Comparison of ENCODE assay signal across 1 cellular context in the genomic region with DNA sequence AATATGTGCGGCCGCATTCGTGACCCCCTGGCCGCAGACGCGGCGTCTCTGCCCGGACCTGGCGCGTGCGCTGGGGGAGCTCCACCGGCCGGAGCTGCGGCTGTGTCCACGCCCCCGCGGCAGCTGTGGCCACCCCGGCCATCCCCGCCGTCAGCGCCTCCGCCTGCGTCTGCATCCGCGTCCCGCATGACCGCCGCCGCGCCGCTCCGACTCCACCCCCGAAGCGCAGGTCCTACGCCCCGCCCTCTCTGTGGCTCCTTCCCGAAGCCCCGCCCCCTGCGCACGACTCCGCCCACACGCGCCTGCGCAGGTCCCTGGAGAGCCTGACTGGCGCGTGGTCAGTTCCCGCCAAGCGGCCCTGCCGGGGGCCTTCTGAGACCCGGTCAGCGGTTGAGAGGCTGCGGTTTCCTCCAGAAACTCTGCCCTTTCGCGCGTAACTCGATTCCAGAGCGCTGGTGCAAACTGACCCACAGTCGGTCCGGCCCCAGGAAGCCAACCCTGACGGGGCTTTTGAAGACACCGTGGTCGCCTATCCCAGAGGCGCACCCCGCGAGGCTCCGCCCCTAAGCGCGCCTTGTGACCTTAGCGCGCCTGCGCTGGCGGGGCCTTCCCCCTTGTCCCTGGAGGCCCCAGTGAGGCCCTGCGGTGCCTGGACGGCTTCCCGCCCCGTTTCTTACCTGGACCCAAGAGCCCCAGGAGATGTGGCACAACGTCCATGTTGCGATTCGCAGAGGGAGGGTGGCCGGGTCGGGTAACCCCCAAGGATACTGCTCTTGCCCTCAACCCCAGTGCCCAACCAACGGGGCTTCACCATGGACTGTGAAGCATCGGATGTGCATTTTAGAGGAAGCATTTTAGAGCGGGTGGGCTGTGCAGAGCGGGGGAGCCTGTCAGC.
TF ChIP-seq lines count a peak whose summit lies in the region.

A gene with protein sequence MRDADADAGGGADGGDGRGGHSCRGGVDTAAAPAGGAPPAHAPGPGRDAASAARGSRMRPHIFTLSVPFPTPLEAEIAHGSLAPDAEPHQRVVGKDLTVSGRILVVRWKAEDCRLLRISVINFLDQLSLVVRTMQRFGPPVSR (minus strand): TSS at position 554 of the 895 bp plus-strand sequence. CDS start 366 bp downstream, at position 188.

TF ChIP-seq in HepG2, 621 proteins besides CTCF, POLR2A, EP300 and RAD21 (continues in another document):
- no peak for TF ChIP-seq ZNF766 (CRISPR knock-in tag; IDR thresholded peaks at IDR 0.05; ENCODE audit: borderline replicate concordance)
- TF ChIP-seq, protein P1, sequence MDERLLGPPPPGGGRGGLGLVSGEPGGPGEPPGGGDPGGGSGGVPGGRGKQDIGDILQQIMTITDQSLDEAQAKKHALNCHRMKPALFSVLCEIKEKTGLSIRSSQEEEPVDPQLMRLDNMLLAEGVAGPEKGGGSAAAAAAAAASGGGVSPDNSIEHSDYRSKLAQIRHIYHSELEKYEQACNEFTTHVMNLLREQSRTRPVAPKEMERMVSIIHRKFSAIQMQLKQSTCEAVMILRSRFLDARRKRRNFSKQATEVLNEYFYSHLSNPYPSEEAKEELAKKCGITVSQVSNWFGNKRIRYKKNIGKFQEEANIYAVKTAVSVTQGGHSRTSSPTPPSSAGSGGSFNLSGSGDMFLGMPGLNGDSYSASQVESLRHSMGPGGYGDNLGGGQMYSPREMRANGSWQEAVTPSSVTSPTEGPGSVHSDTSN (CRISPR knock-in tag; IDR thresholded peaks at IDR 0.05): no peak
- TF ChIP-seq ZNF234 (CRISPR knock-in tag; conservative IDR thresholded peaks at IDR 0.05): no peak
- TF ChIP-seq, protein P2, sequence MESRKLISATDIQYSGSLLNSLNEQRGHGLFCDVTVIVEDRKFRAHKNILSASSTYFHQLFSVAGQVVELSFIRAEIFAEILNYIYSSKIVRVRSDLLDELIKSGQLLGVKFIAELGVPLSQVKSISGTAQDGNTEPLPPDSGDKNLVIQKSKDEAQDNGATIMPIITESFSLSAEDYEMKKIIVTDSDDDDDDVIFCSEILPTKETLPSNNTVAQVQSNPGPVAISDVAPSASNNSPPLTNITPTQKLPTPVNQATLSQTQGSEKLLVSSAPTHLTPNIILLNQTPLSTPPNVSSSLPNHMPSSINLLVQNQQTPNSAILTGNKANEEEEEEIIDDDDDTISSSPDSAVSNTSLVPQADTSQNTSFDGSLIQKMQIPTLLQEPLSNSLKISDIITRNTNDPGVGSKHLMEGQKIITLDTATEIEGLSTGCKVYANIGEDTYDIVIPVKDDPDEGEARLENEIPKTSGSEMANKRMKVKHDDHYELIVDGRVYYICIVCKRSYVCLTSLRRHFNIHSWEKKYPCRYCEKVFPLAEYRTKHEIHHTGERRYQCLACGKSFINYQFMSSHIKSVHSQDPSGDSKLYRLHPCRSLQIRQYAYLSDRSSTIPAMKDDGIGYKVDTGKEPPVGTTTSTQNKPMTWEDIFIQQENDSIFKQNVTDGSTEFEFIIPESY (CRISPR knock-in tag; IDR thresholded peaks at IDR 0.05): peak; percentile 59
- TF ChIP-seq ZNF782 (CRISPR knock-in tag; IDR thresholded peaks at IDR 0.05; ENCODE audit: borderline replicate concordance): 0 out of 2 replicates have a peak, but pooled peaks have one; percentile 32
- TF ChIP-seq ZNF3 (CRISPR knock-in tag; IDR thresholded peaks at IDR 0.05): no peak
- TF ChIP-seq GPN1 (CRISPR knock-in tag; IDR thresholded peaks at IDR 0.05; ENCODE audit: borderline replicate concordance): no peak
- no peak for TF ChIP-seq DMAP1 (CRISPR knock-in tag; IDR thresholded peaks at IDR 0.05)
- TF ChIP-seq ZNF607 (CRISPR knock-in tag; IDR thresholded peaks at IDR 0.05; ENCODE audit: borderline replicate concordance): 0 out of 2 replicates have a peak, but pooled peaks have one; percentile 38
- TF ChIP-seq ATF1 (CRISPR knock-in tag; IDR thresholded peaks at IDR 0.05): no peak
- TF ChIP-seq RBM22 (optimal IDR thresholded peaks at IDR 0.05; ENCODE audit: low read length): no peak
- no peak for TF ChIP-seq ZNF33A (CRISPR knock-in tag; IDR thresholded peaks at IDR 0.05; ENCODE audit: borderline replicate concordance)
- no peak for TF ChIP-seq ZBTB1 (CRISPR knock-in tag; IDR thresholded peaks at IDR 0.05; ENCODE audit: borderline replicate concordance)
- TF ChIP-seq, protein P3, sequence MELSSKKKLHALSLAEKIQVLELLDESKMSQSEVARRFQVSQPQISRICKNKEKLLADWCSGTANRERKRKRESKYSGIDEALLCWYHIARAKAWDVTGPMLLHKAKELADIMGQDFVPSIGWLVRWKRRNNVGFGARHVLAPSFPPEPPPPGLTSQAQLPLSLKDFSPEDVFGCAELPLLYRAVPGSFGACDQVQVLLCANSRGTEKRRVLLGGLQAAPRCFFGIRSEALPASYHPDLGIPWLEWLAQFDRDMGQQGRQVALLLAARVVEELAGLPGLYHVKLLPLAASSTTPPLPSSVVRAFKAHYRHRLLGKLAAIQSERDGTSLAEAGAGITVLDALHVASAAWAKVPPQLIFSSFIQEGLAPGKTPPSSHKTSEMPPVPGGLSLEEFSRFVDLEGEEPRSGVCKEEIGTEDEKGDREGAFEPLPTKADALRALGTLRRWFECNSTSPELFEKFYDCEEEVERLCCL (CRISPR knock-in tag; IDR thresholded peaks at IDR 0.05; ENCODE audit: borderline replicate concordance): no peak
- TF ChIP-seq, protein P4, sequence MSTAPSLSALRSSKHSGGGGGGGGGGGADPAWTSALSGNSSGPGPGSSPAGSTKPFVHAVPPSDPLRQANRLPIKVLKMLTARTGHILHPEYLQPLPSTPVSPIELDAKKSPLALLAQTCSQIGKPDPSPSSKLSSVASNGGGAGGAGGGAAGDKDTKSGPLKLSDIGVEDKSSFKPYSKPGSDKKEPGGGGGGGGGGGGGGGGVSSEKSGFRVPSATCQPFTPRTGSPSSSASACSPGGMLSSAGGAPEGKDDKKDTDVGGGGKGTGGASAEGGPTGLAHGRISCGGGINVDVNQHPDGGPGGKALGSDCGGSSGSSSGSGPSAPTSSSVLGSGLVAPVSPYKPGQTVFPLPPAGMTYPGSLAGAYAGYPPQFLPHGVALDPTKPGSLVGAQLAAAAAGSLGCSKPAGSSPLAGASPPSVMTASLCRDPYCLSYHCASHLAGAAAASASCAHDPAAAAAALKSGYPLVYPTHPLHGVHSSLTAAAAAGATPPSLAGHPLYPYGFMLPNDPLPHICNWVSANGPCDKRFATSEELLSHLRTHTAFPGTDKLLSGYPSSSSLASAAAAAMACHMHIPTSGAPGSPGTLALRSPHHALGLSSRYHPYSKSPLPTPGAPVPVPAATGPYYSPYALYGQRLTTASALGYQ (CRISPR knock-in tag; IDR thresholded peaks at IDR 0.05): no peak
- TF ChIP-seq, protein P5, sequence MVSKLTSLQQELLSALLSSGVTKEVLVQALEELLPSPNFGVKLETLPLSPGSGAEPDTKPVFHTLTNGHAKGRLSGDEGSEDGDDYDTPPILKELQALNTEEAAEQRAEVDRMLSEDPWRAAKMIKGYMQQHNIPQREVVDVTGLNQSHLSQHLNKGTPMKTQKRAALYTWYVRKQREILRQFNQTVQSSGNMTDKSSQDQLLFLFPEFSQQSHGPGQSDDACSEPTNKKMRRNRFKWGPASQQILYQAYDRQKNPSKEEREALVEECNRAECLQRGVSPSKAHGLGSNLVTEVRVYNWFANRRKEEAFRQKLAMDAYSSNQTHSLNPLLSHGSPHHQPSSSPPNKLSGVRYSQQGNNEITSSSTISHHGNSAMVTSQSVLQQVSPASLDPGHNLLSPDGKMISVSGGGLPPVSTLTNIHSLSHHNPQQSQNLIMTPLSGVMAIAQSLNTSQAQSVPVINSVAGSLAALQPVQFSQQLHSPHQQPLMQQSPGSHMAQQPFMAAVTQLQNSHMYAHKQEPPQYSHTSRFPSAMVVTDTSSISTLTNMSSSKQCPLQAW (CRISPR knock-in tag; IDR thresholded peaks at IDR 0.05): no peak
- TF ChIP-seq RBAK (CRISPR knock-in tag; IDR thresholded peaks at IDR 0.05): no peak
- no peak for TF ChIP-seq ZNF713 (CRISPR knock-in tag; IDR thresholded peaks at IDR 0.05)
- peak; percentile 26; the same call in 1 of the 2 replicates for TF ChIP-seq ZSCAN21 (CRISPR knock-in tag; IDR thresholded peaks at IDR 0.05; ENCODE audit: borderline replicate concordance)
- no peak for TF ChIP-seq FOXJ3 (CRISPR knock-in tag; IDR thresholded peaks at IDR 0.05; ENCODE audit: borderline replicate concordance)
- TF ChIP-seq, protein P6, sequence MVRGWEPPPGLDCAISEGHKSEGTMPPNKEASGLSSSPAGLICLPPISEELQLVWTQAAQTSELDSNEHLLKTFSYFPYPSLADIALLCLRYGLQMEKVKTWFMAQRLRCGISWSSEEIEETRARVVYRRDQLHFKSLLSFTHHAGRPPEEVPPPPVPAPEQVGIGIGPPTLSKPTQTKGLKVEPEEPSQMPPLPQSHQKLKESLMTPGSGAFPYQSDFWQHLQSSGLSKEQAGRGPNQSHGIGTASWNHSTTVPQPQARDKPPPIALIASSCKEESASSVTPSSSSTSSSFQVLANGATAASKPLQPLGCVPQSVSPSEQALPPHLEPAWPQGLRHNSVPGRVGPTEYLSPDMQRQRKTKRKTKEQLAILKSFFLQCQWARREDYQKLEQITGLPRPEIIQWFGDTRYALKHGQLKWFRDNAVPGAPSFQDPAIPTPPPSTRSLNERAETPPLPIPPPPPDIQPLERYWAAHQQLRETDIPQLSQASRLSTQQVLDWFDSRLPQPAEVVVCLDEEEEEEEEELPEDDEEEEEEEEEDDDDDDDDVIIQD (CRISPR knock-in tag; IDR thresholded peaks at IDR 0.05; ENCODE audit: low read depth): no peak
- no peak for TF ChIP-seq HOXA7 (CRISPR knock-in tag; IDR thresholded peaks at IDR 0.05)
- TF ChIP-seq THAP11 (CRISPR knock-in tag; IDR thresholded peaks at IDR 0.05): no peak
- TF ChIP-seq NCOA2 (CRISPR knock-in tag; IDR thresholded peaks at IDR 0.05): peak; percentile 22; the same call in 1 of the 2 replicates
- no peak for TF ChIP-seq ZNF562 (CRISPR knock-in tag; IDR thresholded peaks at IDR 0.05; ENCODE audit: borderline replicate concordance)
- no peak for TF ChIP-seq ZSCAN25 (CRISPR knock-in tag; IDR thresholded peaks at IDR 0.05)
- no peak for TF ChIP-seq KAT2B (IDR thresholded peaks at IDR 0.05; ENCODE audit: borderline replicate concordance, low read depth, low read length)
- no peak for TF ChIP-seq CC2D1A (CRISPR knock-in tag; IDR thresholded peaks at IDR 0.05)
- no peak for TF ChIP-seq ZBTB21 (CRISPR knock-in tag; IDR thresholded peaks at IDR 0.05)
- TF ChIP-seq, protein P7, sequence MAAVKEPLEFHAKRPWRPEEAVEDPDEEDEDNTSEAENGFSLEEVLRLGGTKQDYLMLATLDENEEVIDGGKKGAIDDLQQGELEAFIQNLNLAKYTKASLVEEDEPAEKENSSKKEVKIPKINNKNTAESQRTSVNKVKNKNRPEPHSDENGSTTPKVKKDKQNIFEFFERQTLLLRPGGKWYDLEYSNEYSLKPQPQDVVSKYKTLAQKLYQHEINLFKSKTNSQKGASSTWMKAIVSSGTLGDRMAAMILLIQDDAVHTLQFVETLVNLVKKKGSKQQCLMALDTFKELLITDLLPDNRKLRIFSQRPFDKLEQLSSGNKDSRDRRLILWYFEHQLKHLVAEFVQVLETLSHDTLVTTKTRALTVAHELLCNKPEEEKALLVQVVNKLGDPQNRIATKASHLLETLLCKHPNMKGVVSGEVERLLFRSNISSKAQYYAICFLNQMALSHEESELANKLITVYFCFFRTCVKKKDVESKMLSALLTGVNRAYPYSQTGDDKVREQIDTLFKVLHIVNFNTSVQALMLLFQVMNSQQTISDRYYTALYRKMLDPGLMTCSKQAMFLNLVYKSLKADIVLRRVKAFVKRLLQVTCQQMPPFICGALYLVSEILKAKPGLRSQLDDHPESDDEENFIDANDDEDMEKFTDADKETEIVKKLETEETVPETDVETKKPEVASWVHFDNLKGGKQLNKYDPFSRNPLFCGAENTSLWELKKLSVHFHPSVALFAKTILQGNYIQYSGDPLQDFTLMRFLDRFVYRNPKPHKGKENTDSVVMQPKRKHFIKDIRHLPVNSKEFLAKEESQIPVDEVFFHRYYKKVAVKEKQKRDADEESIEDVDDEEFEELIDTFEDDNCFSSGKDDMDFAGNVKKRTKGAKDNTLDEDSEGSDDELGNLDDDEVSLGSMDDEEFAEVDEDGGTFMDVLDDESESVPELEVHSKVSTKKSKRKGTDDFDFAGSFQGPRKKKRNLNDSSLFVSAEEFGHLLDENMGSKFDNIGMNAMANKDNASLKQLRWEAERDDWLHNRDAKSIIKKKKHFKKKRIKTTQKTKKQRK (IDR thresholded peaks at IDR 0.05; ENCODE audit: low read length): no peak
- TF ChIP-seq, protein P8, sequence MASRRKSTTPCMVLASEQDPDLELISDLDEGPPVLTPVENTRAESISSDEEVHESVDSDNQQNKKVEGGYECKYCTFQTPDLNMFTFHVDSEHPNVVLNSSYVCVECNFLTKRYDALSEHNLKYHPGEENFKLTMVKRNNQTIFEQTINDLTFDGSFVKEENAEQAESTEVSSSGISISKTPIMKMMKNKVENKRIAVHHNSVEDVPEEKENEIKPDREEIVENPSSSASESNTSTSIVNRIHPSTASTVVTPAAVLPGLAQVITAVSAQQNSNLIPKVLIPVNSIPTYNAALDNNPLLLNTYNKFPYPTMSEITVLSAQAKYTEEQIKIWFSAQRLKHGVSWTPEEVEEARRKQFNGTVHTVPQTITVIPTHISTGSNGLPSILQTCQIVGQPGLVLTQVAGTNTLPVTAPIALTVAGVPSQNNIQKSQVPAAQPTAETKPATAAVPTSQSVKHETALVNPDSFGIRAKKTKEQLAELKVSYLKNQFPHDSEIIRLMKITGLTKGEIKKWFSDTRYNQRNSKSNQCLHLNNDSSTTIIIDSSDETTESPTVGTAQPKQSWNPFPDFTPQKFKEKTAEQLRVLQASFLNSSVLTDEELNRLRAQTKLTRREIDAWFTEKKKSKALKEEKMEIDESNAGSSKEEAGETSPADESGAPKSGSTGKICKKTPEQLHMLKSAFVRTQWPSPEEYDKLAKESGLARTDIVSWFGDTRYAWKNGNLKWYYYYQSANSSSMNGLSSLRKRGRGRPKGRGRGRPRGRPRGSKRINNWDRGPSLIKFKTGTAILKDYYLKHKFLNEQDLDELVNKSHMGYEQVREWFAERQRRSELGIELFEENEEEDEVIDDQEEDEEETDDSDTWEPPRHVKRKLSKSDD (CRISPR knock-in tag; IDR thresholded peaks at IDR 0.05; ENCODE audit: low read depth): no peak
- no peak for TF ChIP-seq RFX5 (IDR thresholded peaks at IDR 0.05; ENCODE audit: low read depth, low read length)
- no peak for TF ChIP-seq ZNF577 (CRISPR knock-in tag; IDR thresholded peaks at IDR 0.05; ENCODE audit: borderline replicate concordance, low read depth)
- TF ChIP-seq ZNF253 (CRISPR knock-in tag; IDR thresholded peaks at IDR 0.05; ENCODE audit: borderline replicate concordance): no peak
- TF ChIP-seq JUN (CRISPR knock-in tag; IDR thresholded peaks at IDR 0.05): 0 out of 2 replicates have a peak, but pooled peaks have one; percentile 34
- TF ChIP-seq ZNF605 (CRISPR knock-in tag; IDR thresholded peaks at IDR 0.05): peak; percentile 89
- no peak for TF ChIP-seq ZNF883 (CRISPR knock-in tag; IDR thresholded peaks at IDR 0.05; ENCODE audit: not compliant biosample characterization)
- no peak for TF ChIP-seq PRMT3 (CRISPR knock-in tag; IDR thresholded peaks at IDR 0.05; ENCODE audit: borderline replicate concordance, low read depth)
- TF ChIP-seq ZNF143 (CRISPR knock-in tag; IDR thresholded peaks at IDR 0.05): no peak
- 0 out of 2 replicates have a peak, but pooled peaks have one; percentile 40 for TF ChIP-seq MXD4 (CRISPR knock-in tag; IDR thresholded peaks at IDR 0.05)
